ENCODE assay signal across 1 cellular context in the genomic region with DNA sequence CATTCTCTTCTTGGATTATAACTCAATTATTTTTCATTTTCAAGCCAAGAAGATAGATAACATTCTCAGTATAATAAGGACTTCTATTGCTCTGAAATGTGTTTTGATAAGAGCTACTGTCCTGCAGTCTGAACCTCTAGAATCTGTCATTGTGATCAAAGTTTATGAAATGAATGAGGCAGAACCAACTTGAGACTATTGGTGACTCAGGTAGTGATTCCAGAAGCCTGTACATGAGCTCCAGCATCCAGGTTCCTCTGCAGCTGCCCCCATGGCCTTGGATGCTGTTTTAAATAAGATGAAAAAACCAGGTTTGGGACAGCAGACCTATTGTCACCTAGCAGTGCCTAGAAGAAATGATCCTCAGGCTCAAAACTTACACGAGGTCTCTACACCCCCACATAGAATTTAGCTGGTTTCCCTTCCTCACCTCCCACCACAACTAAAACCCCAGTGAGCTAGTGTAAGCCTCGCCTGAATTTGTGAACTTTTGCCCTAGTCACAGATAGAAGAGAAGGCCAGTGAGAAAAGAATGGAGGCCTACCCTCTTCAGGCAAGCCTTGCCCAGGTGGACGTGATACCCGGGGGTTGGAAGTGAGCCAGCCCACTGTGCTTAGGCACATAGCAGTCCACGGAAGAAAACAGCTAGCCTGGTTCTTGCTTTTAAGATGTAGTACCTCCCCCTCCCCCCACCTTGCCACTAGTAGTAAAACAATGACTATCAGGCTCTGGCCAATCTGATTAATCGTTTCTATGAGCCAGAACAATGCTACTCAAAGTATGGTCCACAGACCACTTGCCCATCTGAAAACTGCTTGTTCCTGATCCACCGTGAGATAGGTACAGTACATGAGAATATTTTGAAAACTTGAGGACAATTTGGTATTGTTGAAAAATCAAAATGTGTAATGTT.
TF ChIP-seq lines count a peak whose summit lies in the region.

No MANE protein-coding gene starts in this region.

TF ChIP-seq in WTC11, 78 proteins besides CTCF, POLR2A, EP300 and RAD21 (continued from another document):
- TF ChIP-seq, protein P1, sequence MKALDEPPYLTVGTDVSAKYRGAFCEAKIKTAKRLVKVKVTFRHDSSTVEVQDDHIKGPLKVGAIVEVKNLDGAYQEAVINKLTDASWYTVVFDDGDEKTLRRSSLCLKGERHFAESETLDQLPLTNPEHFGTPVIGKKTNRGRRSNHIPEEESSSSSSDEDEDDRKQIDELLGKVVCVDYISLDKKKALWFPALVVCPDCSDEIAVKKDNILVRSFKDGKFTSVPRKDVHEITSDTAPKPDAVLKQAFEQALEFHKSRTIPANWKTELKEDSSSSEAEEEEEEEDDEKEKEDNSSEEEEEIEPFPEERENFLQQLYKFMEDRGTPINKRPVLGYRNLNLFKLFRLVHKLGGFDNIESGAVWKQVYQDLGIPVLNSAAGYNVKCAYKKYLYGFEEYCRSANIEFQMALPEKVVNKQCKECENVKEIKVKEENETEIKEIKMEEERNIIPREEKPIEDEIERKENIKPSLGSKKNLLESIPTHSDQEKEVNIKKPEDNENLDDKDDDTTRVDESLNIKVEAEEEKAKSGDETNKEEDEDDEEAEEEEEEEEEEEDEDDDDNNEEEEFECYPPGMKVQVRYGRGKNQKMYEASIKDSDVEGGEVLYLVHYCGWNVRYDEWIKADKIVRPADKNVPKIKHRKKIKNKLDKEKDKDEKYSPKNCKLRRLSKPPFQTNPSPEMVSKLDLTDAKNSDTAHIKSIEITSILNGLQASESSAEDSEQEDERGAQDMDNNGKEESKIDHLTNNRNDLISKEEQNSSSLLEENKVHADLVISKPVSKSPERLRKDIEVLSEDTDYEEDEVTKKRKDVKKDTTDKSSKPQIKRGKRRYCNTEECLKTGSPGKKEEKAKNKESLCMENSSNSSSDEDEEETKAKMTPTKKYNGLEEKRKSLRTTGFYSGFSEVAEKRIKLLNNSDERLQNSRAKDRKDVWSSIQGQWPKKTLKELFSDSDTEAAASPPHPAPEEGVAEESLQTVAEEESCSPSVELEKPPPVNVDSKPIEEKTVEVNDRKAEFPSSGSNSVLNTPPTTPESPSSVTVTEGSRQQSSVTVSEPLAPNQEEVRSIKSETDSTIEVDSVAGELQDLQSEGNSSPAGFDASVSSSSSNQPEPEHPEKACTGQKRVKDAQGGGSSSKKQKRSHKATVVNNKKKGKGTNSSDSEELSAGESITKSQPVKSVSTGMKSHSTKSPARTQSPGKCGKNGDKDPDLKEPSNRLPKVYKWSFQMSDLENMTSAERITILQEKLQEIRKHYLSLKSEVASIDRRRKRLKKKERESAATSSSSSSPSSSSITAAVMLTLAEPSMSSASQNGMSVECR (CRISPR knock-in tag; IDR thresholded peaks at IDR 0.05; ENCODE audit: borderline replicate concordance): no peak
- TF ChIP-seq, protein P2, sequence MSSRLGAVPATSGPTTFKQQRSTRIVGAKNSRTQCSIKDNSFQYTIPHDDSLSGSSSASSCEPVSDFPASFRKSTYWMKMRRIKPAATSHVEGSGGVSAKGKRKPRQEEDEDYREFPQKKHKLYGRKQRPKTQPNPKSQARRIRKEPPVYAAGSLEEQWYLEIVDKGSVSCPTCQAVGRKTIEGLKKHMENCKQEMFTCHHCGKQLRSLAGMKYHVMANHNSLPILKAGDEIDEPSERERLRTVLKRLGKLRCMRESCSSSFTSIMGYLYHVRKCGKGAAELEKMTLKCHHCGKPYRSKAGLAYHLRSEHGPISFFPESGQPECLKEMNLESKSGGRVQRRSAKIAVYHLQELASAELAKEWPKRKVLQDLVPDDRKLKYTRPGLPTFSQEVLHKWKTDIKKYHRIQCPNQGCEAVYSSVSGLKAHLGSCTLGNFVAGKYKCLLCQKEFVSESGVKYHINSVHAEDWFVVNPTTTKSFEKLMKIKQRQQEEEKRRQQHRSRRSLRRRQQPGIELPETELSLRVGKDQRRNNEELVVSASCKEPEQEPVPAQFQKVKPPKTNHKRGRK (CRISPR knock-in tag; IDR thresholded peaks at IDR 0.05; ENCODE audit: borderline replicate concordance): no peak
- TF ChIP-seq ZNF423 (CRISPR knock-in tag; IDR thresholded peaks at IDR 0.05) (no peak), OVOL2 (CRISPR knock-in tag; IDR thresholded peaks at IDR 0.05; ENCODE audit: borderline replicate concordance) (no peak), ZNF263 (CRISPR knock-in tag; IDR thresholded peaks at IDR 0.05; ENCODE audit: low read depth) (no peak), NFE2L1 (CRISPR knock-in tag; IDR thresholded peaks at IDR 0.05) (no peak), ETV6 (CRISPR knock-in tag; IDR thresholded peaks at IDR 0.05) (no peak), ZNF671 (CRISPR knock-in tag; IDR thresholded peaks at IDR 0.05) (no peak), ZNF396 (CRISPR knock-in tag; IDR thresholded peaks at IDR 0.05; ENCODE audit: borderline replicate concordance) (no peak)
- TF ChIP-seq, protein P3, sequence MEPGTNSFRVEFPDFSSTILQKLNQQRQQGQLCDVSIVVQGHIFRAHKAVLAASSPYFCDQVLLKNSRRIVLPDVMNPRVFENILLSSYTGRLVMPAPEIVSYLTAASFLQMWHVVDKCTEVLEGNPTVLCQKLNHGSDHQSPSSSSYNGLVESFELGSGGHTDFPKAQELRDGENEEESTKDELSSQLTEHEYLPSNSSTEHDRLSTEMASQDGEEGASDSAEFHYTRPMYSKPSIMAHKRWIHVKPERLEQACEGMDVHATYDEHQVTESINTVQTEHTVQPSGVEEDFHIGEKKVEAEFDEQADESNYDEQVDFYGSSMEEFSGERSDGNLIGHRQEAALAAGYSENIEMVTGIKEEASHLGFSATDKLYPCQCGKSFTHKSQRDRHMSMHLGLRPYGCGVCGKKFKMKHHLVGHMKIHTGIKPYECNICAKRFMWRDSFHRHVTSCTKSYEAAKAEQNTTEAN (CRISPR knock-in tag; IDR thresholded peaks at IDR 0.05): no peak
- TF ChIP-seq, protein P4, sequence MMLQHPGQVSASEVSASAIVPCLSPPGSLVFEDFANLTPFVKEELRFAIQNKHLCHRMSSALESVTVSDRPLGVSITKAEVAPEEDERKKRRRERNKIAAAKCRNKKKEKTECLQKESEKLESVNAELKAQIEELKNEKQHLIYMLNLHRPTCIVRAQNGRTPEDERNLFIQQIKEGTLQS (CRISPR knock-in tag; conservative IDR thresholded peaks at IDR 0.05): no peak
- TF ChIP-seq, protein P5, sequence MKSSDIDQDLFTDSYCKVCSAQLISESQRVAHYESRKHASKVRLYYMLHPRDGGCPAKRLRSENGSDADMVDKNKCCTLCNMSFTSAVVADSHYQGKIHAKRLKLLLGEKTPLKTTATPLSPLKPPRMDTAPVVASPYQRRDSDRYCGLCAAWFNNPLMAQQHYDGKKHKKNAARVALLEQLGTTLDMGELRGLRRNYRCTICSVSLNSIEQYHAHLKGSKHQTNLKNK (CRISPR knock-in tag; IDR thresholded peaks at IDR 0.05): no peak
